22 cellular contexts compared by ENCODE assay signal in the genomic region with DNA sequence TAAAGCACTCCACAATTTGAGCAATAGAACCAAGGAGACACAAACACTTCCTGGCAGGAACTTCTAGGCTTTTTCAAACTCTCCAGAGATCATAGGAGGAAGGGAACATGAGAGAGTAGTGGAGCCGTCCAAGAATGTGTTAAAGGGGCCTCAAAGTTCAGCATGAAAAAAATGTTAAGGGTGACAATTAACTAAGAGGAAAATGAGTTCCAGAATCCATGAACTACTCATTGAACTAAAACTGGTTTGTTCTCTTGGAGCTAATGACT.
"Had no signal": no experiment of that assay in that cellular context is flagged by ENCODE, and none has a peak within 500 bp of the region (broad histone marks: within the 10 kb centered on the region; RNA-seq: fewer than 3 reads in every experiment).

No MANE protein-coding gene starts in this region.

- H3K4me1 Mint-ChIP-seq: natural killer cell had no signal

- DNase-seq: activated CD4-positive, alpha-beta T cell treated with anti-CD3 and anti-CD28 coated beads, Interleukin-2, amount 50 U/mL, for 4 hours; activated gamma-delta T cell; activated T-cell treated with anti-CD3 and anti-CD28 coated beads, Interleukin-2, amount 50 U/mL, for 72 hours; adrenal gland; dorsolateral prefrontal cortex; foreskin melanocyte; glutamatergic neuron; mesendoderm; natural killer cell; retina; stimulated activated CD4-positive, alpha-beta T cell treated with anti-CD3 and anti-CD28 coated beads, Interleukin-12 subunit alpha, Interleukin-12 subunit beta, amount 100 ng/mL, for 4 hours; stimulated activated CD4-positive, alpha-beta T cell treated with anti-CD3 and anti-CD28 coated beads, Interleukin-1b, Interleukin-23, amount 100 ng/mL, for 48 hours; stimulated activated CD8-positive, alpha-beta memory T cell treated with anti-CD3 and anti-CD28 coated beads, Interleukin-4, amount 100 ng/mL, for 48 hours; stimulated activated naive CD4-positive, alpha-beta T cell; T-helper 2 cell; thyroid gland; uterus; WERI-Rb-1 had no signal

- H3K27me3 ChIP-seq: adrenal gland, cardiac muscle cell, thyroid gland, uterus had no signal

- H3K36me3 ChIP-seq: adrenal gland, cardiac muscle cell, thyroid gland, uterus, WERI-Rb-1 had no signal

- H3K4me3 ChIP-seq: adrenal gland, cardiac muscle cell, thyroid gland, uterus had no signal

- H3K27ac ChIP-seq: adrenal gland, thyroid gland, uterus, WERI-Rb-1 had no signal

- H3K36me3 Mint-ChIP-seq: activated naive CD4-positive, alpha-beta T cell treated with anti-CD3 and anti-CD28 coated beads, Interleukin-2, amount 50 U/mL, for 72 hours; natural killer cell had no signal

- FAIRE-seq: colon had no signal

- H3K4me1 ChIP-seq: thyroid gland, uterus had no signal

- ATAC-seq: activated naive CD4-positive, alpha-beta T cell treated with anti-CD3 and anti-CD28 coated beads, Interleukin-2, amount 50 U/mL, for 72 hours; activated T-cell treated with anti-CD3 and anti-CD28 coated beads, Interleukin-2, amount 50 U/mL, for 72 hours; left lobe of liver; natural killer cell had no signal

- H3K27ac Mint-ChIP-seq: activated naive CD4-positive, alpha-beta T cell treated with anti-CD3 and anti-CD28 coated beads, Interleukin-2, amount 50 U/mL, for 72 hours; activated T-cell treated with anti-CD3 and anti-CD28 coated beads, Interleukin-2, amount 50 U/mL, for 72 hours; natural killer cell had no signal

- H3K4me3 Mint-ChIP-seq: activated T-cell treated with anti-CD3 and anti-CD28 coated beads, Interleukin-2, amount 50 U/mL, for 72 hours; natural killer cell had no signal

- H3K9me3 ChIP-seq: adrenal gland, thyroid gland, uterus had no signal
